ENCODE assay signal across 12 cellular contexts in genomic region chr15:44666208-44667038, GRCh38. TPM values are rescaled to one million over a fixed set of nuclear protein-coding genes. Genes with fewer than 3 reads are reported as not detected.
DNase-seq lines count a peak whose midpoint lies in the region; ATAC-seq and TF ChIP-seq lines count a peak whose summit lies in the region.
"Had no signal": no experiment of that assay in that cellular context is flagged by ENCODE, and none has a peak within 500 bp of the region (broad histone marks: within the 10 kb centered on the region; RNA-seq: fewer than 3 reads in every experiment).

No MANE protein-coding gene starts in this region.

- H3K9me3 Mint-ChIP-seq in effector memory CD8-positive, alpha-beta T cell, result no peaks in the 10 kb centered on the region

- CTCF ChIA-PET in OCI-LY7 (lab: Charles Lee; ENCODE audit: unreplicated experiment), result interaction anchor here (1.0 to 1.1 kb wide), 2 partner anchors 45 to 60 kb away, joined by 3 to 4 read pairs; partner anchors contain the start of genes B2M and PATL2

- H3K36me3 ChIP-seq in OCI-LY7 (ENCODE audit: insufficient read depth, low read length), result no peaks in the 10 kb centered on the region

- DNase-seq in CD1c-positive myeloid dendritic cell (ENCODE audit: extremely low spot score), result peak; percentile 41
- peak; percentile 61 for DNase-seq in OCI-LY7 (ENCODE audit: low spot score)
- DNase-seq in effector memory CD8-positive, alpha-beta T cell, result no peak
- no peak for DNase-seq in T1000 (lab: John Stamatoyannopoulos, UW)
- no peak for DNase-seq in activated CD4-positive, CD25-positive, alpha-beta regulatory T cell (lab: John Stamatoyannopoulos, UW)
- DNase-seq in LoVo (ENCODE audit: low spot score), result no peak
- DNase-seq: Caco-2, foreskin melanocyte, NCI-H187 had no signal

- H4K20me1 ChIP-seq in OCI-LY7 (ENCODE audit: insufficient read depth, low read length), result no peaks in the 10 kb centered on the region

- peaks cover 14% of the 10 kb centered on the region for H3K79me2 ChIP-seq in OCI-LY7 (ENCODE audit: insufficient read depth, low read depth, low read length)

- H3K4me1 Mint-ChIP-seq in effector memory CD8-positive, alpha-beta T cell (ENCODE audit: low read depth in 2 of 2), result peaks cover 51 to 65% of the 10 kb centered on the region in 2 donors

- peaks cover 51% of the 10 kb centered on the region for H3K36me3 Mint-ChIP-seq in effector memory CD8-positive, alpha-beta T cell (ENCODE audit: insufficient read depth)

- H3K4me3 ChIP-seq in OCI-LY7 (ENCODE audit: low read depth, low read length, poor library complexity, severe bottlenecking), result peak overlapping the region; percentile 37

- H3K27ac ChIP-seq in OCI-LY7 (ENCODE audit: low read depth, low read length, poor library complexity, severe bottlenecking), result peak overlapping the region; percentile 63

- peak overlapping the region; percentile 74 to 95 for H3K4me3 Mint-ChIP-seq in effector memory CD8-positive, alpha-beta T cell

- no peaks in the 10 kb centered on the region for H3K9me2 ChIP-seq in OCI-LY7 (ENCODE audit: insufficient read depth, low read length)

- peak overlapping the region; percentile 93 to 98 for H3K27ac Mint-ChIP-seq in effector memory CD8-positive, alpha-beta T cell

- H3K4me2 ChIP-seq in OCI-LY7 (ENCODE audit: low read length), result peak overlapping the region; percentile 59

- ATAC-seq in GM18511 (IDR thresholded peaks at IDR 0.05; ENCODE audit: unreplicated experiment) (peak; percentile 28), HG02759 (IDR thresholded peaks at IDR 0.05; ENCODE audit: unreplicated experiment) (no peak)
- ATAC-seq in effector memory CD8-positive, alpha-beta T cell (replicated peaks), result no peak
- ATAC-seq: HCT116 had no signal

- POLR2A ChIA-PET in OCI-LY7 (lab: Charles Lee), result interaction anchor here (1.0 to 6.2 kb wide), 5 partner anchors 11 to 71 kb away, joined by 3 to 68 read pairs (median 6); partner anchors contain the start of genes B2M, PATL2 and TRIM69

- H3K4me1 ChIP-seq in OCI-LY7 (ENCODE audit: insufficient read depth, low read length, poor library complexity, severe bottlenecking), result peaks cover 74% of the 10 kb centered on the region

- no peaks in the 10 kb centered on the region for H3K27me3 Mint-ChIP-seq in effector memory CD8-positive, alpha-beta T cell

- peak overlapping the region; percentile 94 for H2AFZ ChIP-seq in OCI-LY7 (ENCODE audit: low read length)

- TF ChIP-seq CTCF in OCI-LY7 (conservative IDR thresholded peaks at IDR 0.05; ENCODE audit: low read length), result peak; percentile 35; the same call in 1 of the 2 replicates

- intact Hi-C loops in OCI-LY7 (cut with micrococcal nuclease; ENCODE audit: unreplicated experiment), result no loop called here

- no TSS peak for BruUV-seq in OCI-LY7 (replicated peaks; lab: Mats Ljungman, UMichigan)

- H3K9me3 ChIP-seq in OCI-LY7 (ENCODE audit: low read length), result no peaks in the 10 kb centered on the region
- H3K9me3 ChIP-seq: Caco-2 had no signal

RNA-seq across cellular contexts. Expression of gene SPG11, which starts 3.0 kb away (rescaled TPM):
- 65.2 and 69.1 TPM in 2 replicates for total RNA-seq in OCI-LY7 (2014; rRNA removed; shearing (Covaris generic))
- 92.8 and 126 TPM in 2 replicates for total RNA-seq in OCI-LY7 (2022)

RNA-seq across cellular contexts. Expression of gene PATL2, which starts 44.7 kb away (rescaled TPM):
- total RNA-seq in OCI-LY7 (2014; rRNA removed; shearing (Covaris generic)), result 1.1 and 4.8 TPM in 2 replicates
- total RNA-seq in OCI-LY7 (2022), result 8.6 and 8.8 TPM in 2 replicates

RNA-seq across cellular contexts. Expression of gene B2M, which starts 44.9 kb away (rescaled TPM):
- 1,738 and 1,761 TPM in 2 replicates for total RNA-seq in OCI-LY7 (2014; rRNA removed; shearing (Covaris generic))
- total RNA-seq in OCI-LY7 (2022), result 1,161 and 1,369 TPM in 2 replicates

Comparison
In these comparisons a context has a peak if more than half of its experiments do, and no peak if none do; other contexts are left out.
1. DNase-seq: peak in CD1c-positive myeloid dendritic cell (single experiment) and OCI-LY7 (single experiment); none in effector memory CD8-positive, alpha-beta T cell (0 of 3), T1000 (single experiment), activated CD4-positive, CD25-positive, alpha-beta regulatory T cell (0 of 4) and LoVo (single experiment).